In genomic region chr2:149984311-149984710, GRCh38 we compare ENCODE assay signal across 29 cellular contexts.
"Had no signal": no experiment of that assay in that cellular context is flagged by ENCODE, and none has a peak within 500 bp of the region (broad histone marks: within the 10 kb centered on the region; RNA-seq: fewer than 3 reads in every experiment).

No MANE protein-coding gene starts in this region.

- H3K36me3 Mint-ChIP-seq: stimulated activated effector memory CD8-positive, alpha-beta T cell treated with anti-CD3 and anti-CD28 coated beads, Interleukin-12 subunit alpha, Interleukin-12 subunit beta, amount 100 ng/mL, for 72 hours; stimulated activated memory B cell treated with anti-CD40 and anti-IgM and Interleukin-4, amounts not matched to agents 10 μg/mL and 1 μg/mL and 100 μg/mL, for 72 hours; stimulated activated naive B cell treated with anti-CD40 and anti-IgM and Interleukin-4, amounts not matched to agents 10 μg/mL and 1 μg/mL and 100 μg/mL, for 72 hours; type B pancreatic cell had no signal

- H3K9me3 Mint-ChIP-seq: stimulated activated memory B cell treated with anti-CD40 and anti-IgM and Interleukin-4, amounts not matched to agents 10 μg/mL and 1 μg/mL and 100 μg/mL, for 72 hours; type B pancreatic cell had no signal

- H3K4me1 Mint-ChIP-seq: stimulated activated effector memory CD8-positive, alpha-beta T cell treated with anti-CD3 and anti-CD28 coated beads, Interleukin-12 subunit alpha, Interleukin-12 subunit beta, amount 100 ng/mL, for 72 hours; stimulated activated memory B cell treated with anti-CD40 and anti-IgM and Interleukin-4, amounts not matched to agents 10 μg/mL and 1 μg/mL and 100 μg/mL, for 72 hours; stimulated activated naive B cell treated with anti-CD40 and anti-IgM and Interleukin-4, amounts not matched to agents 10 μg/mL and 1 μg/mL and 100 μg/mL, for 72 hours; stimulated activated naive CD8-positive, alpha-beta T cell treated with anti-CD3 and anti-CD28 coated beads, Interleukin-15, amount 100 ng/mL, for 72 hours had no signal

- H3K4me1 ChIP-seq: testis, transverse colon, upper lobe of right lung, uterus, vagina had no signal

- H3K27me3 Mint-ChIP-seq: stimulated activated memory B cell treated with anti-CD40 and anti-IgM and Interleukin-4, amounts not matched to agents 10 μg/mL and 1 μg/mL and 100 μg/mL, for 72 hours; stimulated activated naive B cell treated with anti-CD40 and anti-IgM and Interleukin-4, amounts not matched to agents 10 μg/mL and 1 μg/mL and 100 μg/mL, for 72 hours; stimulated activated naive CD8-positive, alpha-beta T cell treated with anti-CD3 and anti-CD28 coated beads, Interleukin-15, amount 100 ng/mL, for 72 hours; stimulated activated naive CD8-positive, alpha-beta T cell treated with anti-CD3 and anti-CD28 coated beads, Interleukin-15, Interleukin-2, amounts not matched to agents 100 ng/mL and 50 ng/mL, for 24 hours; type B pancreatic cell had no signal

- H3K27me3 ChIP-seq: stomach, suprapubic skin, testis, thyroid gland, tibial artery, tibial nerve, transverse colon, upper lobe of left lung, upper lobe of right lung, uterus, vagina had no signal

- DNase-seq: stimulated activated CD4-positive, alpha-beta T cell treated with anti-CD3 and anti-CD28 coated beads, Interleukin-2, amount 100 ng/mL, for 48 hours; stimulated activated CD4-positive, alpha-beta T cell treated with anti-CD3 and anti-CD28 coated beads, Interleukin-4, amount 100 ng/mL, for 1 hour; stimulated activated CD4-positive, alpha-beta T cell treated with anti-CD3 and anti-CD28 coated beads, Interleukin-4, amount 100 ng/mL, for 24 hours; stimulated activated CD4-positive, alpha-beta T cell treated with anti-CD3 and anti-CD28 coated beads, Interleukin-4, amount 100 ng/mL, for 4 hours; stimulated activated CD8-positive, alpha-beta memory T cell treated with anti-CD3 and anti-CD28 coated beads, Interleukin-4, amount 100 ng/mL, for 48 hours; stimulated activated naive B cell treated with anti-CD40 and anti-IgM and Interleukin-4, amounts not matched to agents 10 μg/mL and 1 μg/mL and 100 μg/mL, for 72 hours; stimulated activated naive CD4-positive, alpha-beta T cell; stimulated activated naive CD4-positive, alpha-beta T cell treated with Interleukin-2 at 50 U/mL for 16 hours; stimulated activated naive CD8-positive, alpha-beta T cell treated with anti-CD3 and anti-CD28 coated beads, Interleukin-15, amount 100 ng/mL, for 72 hours; stimulated activated naive CD8-positive, alpha-beta T cell treated with anti-CD3 and anti-CD28 coated beads, Interleukin-15, Interleukin-2, amounts not matched to agents 100 U/mL and 50 U/mL, for 24 hours; stomach; substantia nigra; testis; thyroid gland; tibial artery; transverse colon; trophoblast cell; upper lobe of left lung; upper lobe of right lung; uterus had no signal

- FAIRE-seq: urothelium cell line had no signal

- ATAC-seq: stimulated activated effector memory CD8-positive, alpha-beta T cell treated with anti-CD3 and anti-CD28 coated beads, Interleukin-12 subunit alpha, Interleukin-12 subunit beta, amount 100 ng/mL, for 72 hours; stimulated activated memory B cell treated with anti-CD40 and anti-IgM and Interleukin-4, amounts not matched to agents 10 μg/mL and 1 μg/mL and 100 μg/mL, for 72 hours; stimulated activated naive B cell treated with anti-CD40 and anti-IgM and Interleukin-4, amounts not matched to agents 10 μg/mL and 1 μg/mL and 100 μg/mL, for 72 hours; stimulated activated naive CD8-positive, alpha-beta T cell treated with anti-CD3 and anti-CD28 coated beads, Interleukin-15, amount 100 ng/mL, for 72 hours; stimulated activated naive CD8-positive, alpha-beta T cell treated with anti-CD3 and anti-CD28 coated beads, Interleukin-15, Interleukin-2, amounts not matched to agents 100 U/mL and 50 U/mL, for 24 hours; upper lobe of right lung had no signal

- H3K27ac Mint-ChIP-seq: stimulated activated effector memory CD8-positive, alpha-beta T cell treated with anti-CD3 and anti-CD28 coated beads, Interleukin-12 subunit alpha, Interleukin-12 subunit beta, amount 100 ng/mL, for 72 hours; stimulated activated memory B cell treated with anti-CD40 and anti-IgM and Interleukin-4, amounts not matched to agents 10 μg/mL and 1 μg/mL and 100 μg/mL, for 72 hours; stimulated activated naive B cell treated with anti-CD40 and anti-IgM and Interleukin-4, amounts not matched to agents 10 μg/mL and 1 μg/mL and 100 μg/mL, for 72 hours; stimulated activated naive CD8-positive, alpha-beta T cell treated with anti-CD3 and anti-CD28 coated beads, Interleukin-15, amount 100 ng/mL, for 72 hours; stimulated activated naive CD8-positive, alpha-beta T cell treated with anti-CD3 and anti-CD28 coated beads, Interleukin-15, Interleukin-2, amounts not matched to agents 100 ng/mL and 50 ng/mL, for 24 hours; type B pancreatic cell had no signal

- H3K27ac ChIP-seq: stomach, suprapubic skin, testis, thoracic aorta, thyroid gland, tibial artery, tibial nerve, transverse colon, upper lobe of left lung, upper lobe of right lung, uterus, vagina had no signal

- H3K36me3 ChIP-seq: stomach, suprapubic skin, thoracic aorta, thyroid gland, tibial artery, tibial nerve, transverse colon, upper lobe of left lung, upper lobe of right lung, uterus, vagina had no signal

- H3K4me3 Mint-ChIP-seq: stimulated activated effector memory CD8-positive, alpha-beta T cell treated with anti-CD3 and anti-CD28 coated beads, Interleukin-12 subunit alpha, Interleukin-12 subunit beta, amount 100 ng/mL, for 72 hours; stimulated activated memory B cell treated with anti-CD40 and anti-IgM and Interleukin-4, amounts not matched to agents 10 μg/mL and 1 μg/mL and 100 μg/mL, for 72 hours; stimulated activated naive B cell treated with anti-CD40 and anti-IgM and Interleukin-4, amounts not matched to agents 10 μg/mL and 1 μg/mL and 100 μg/mL, for 72 hours; stimulated activated naive CD8-positive, alpha-beta T cell treated with anti-CD3 and anti-CD28 coated beads, Interleukin-15, amount 100 ng/mL, for 72 hours; stimulated activated naive CD8-positive, alpha-beta T cell treated with anti-CD3 and anti-CD28 coated beads, Interleukin-15, Interleukin-2, amounts not matched to agents 100 ng/mL and 50 ng/mL, for 24 hours; type B pancreatic cell had no signal

- H3K4me3 ChIP-seq: stomach, suprapubic skin, testis, thoracic aorta, thyroid gland, tibial artery, tibial nerve, transverse colon, upper lobe of left lung, upper lobe of right lung, uterus, vagina had no signal
